In the genomic region with DNA sequence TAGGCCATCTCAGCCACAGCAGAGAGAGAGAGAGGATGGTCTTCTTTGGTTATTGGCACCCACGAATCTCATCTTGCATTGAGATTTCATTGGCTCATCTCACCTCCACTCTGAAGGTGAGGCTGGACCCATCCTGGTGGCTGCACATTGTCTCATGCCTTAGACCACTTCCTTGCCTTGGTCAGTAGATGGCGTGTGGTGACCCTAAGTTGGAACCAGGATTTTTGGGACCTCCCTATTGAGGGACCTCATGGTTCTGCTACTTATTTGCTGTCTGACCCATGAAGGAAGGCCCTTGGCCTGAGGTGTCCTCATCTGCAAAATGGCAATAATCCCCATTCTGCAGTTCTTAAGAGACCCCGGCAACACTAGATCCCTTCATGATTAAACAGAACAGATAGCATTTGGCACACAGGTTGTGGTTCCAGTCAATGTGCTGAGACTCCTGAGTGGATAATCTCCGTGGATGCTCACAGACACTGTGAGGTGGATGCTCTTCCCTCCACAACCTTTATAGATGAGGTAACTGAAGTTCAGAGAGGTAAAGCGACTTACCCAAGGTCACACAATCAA, we compare ENCODE assay signal across 8 cellular contexts. TPM values are rescaled to one million over a fixed set of nuclear protein-coding genes. Genes with fewer than 3 reads are reported as not detected.
A peak's percentile ranks its signal among the peaks of the same experiment; 100 is the strongest.
DNase-seq lines count a peak whose midpoint lies in the region; ATAC-seq, FAIRE-seq and TF ChIP-seq lines count a peak whose summit lies in the region.

No MANE protein-coding gene starts in this region.

- peak; percentile 4 for DNase-seq in AG04450 (ENCODE audit: low read depth, low spot score)
- peak; percentile 66 for DNase-seq in GM03348 (ENCODE audit: low spot score)
- DNase-seq in NCI-H526 treated with DMSO at 0.1 percent for 48 hours (lab: John Stamatoyannopoulos, UW), result peak; percentile 19
- peak; percentile 19 for DNase-seq in endothelial cell of umbilical vein (ENCODE audit: low read depth, low spot score)
- peak; percentile 8 for DNase-seq in renal cortical epithelial cell (ENCODE audit: low read depth)
- no peak for DNase-seq in NCI-H1092 treated with DMSO at 0.1 percent for 48 hours (lab: John Stamatoyannopoulos, UW)
- DNase-seq in NCI-H2107 (lab: John Stamatoyannopoulos, UW), result no peak

- no peaks in the 10 kb centered on the region for H3K9me3 ChIP-seq in AG04450 (ENCODE audit: control insufficient read depth, insufficient read depth, low read length)
- no peaks in the 10 kb centered on the region for H3K9me3 ChIP-seq in endothelial cell of umbilical vein (replicated peaks; ENCODE audit: control insufficient read depth, insufficient read depth, low read length)

- no peak for TF ChIP-seq POLR2A in endothelial cell of umbilical vein (IDR thresholded peaks at IDR 0.05; ENCODE audit: low read depth, low read length)

- POLR2A ChIA-PET in AG04450 (lab: Yijun Ruan, JAX), result no interaction called here
- POLR2A ChIA-PET in endothelial cell of umbilical vein (lab: Charles Lee), result no interaction called here

- H3K27me3 ChIP-seq in AG04450 (ENCODE audit: control insufficient read depth, insufficient read depth, low read length) (no peaks in the 10 kb centered on the region), endothelial cell of umbilical vein (ENCODE audit: control insufficient read depth in 2 of 2, insufficient read depth in 2 of 2, low read length in 2 of 2) (peaks cover 0 to 2% of the 10 kb centered on the region in 2 experiments)

- ATAC-seq in HG03196 (IDR thresholded peaks at IDR 0.05; ENCODE audit: unreplicated experiment), result no peak

- peak; percentile 80 for TF ChIP-seq CTCF in AG04450 (IDR thresholded peaks at IDR 0.05; ENCODE audit: low read depth, low read length)
- TF ChIP-seq CTCF in endothelial cell of umbilical vein (IDR thresholded peaks at IDR 0.05; ENCODE audit: extremely low read depth in 1 of 2, insufficient read depth in 1 of 2, low read depth in 1 of 2, low read length in 2 of 2), result peak; percentile 49 to 60

- CTCF ChIA-PET in AG04450 (lab: Charles Lee), result interaction anchor here (1.5 to 4.7 kb wide), 3 partner anchors 12 to 225 kb away, joined by 5 to 34 read pairs (median 20); no protein-coding TSS in a partner anchor
- CTCF ChIA-PET in endothelial cell of umbilical vein (lab: Charles Lee), result interaction anchor here (1.0 to 6.2 kb wide), 3 partner anchors 12 to 224 kb away, joined by 3 to 60 read pairs (median 49); no protein-coding TSS in a partner anchor

- H3K4me2 ChIP-seq in endothelial cell of umbilical vein (ENCODE audit: insufficient read depth, low read length), result no peak overlapping the region

- H3K9me1 ChIP-seq in endothelial cell of umbilical vein (replicated peaks; ENCODE audit: control insufficient read depth, extremely low read depth, insufficient read depth, low read length), result no peaks in the 10 kb centered on the region

- H3K4me3 ChIP-seq in AG04450 (ENCODE audit: low read depth, low read length) (no peak overlapping the region), endothelial cell of umbilical vein (replicated peaks in 1 of 3; ENCODE audit: insufficient read depth in 1 of 3, low read depth in 1 of 3, low read length in 3 of 3) (no peak overlapping the region)

- FAIRE-seq in endothelial cell of umbilical vein (lab: Jason Lieb, UNC), result peak; percentile 91

- no peak overlapping the region for H3K9ac ChIP-seq in endothelial cell of umbilical vein (replicated peaks; ENCODE audit: extremely low read depth, insufficient read depth, low read length)

- H3K36me3 ChIP-seq in endothelial cell of umbilical vein (ENCODE audit: control insufficient read depth in 2 of 2, extremely low read depth in 1 of 2, insufficient read depth in 2 of 2, low read length in 2 of 2), result no peaks in the 10 kb centered on the region

- intact Hi-C loops in endothelial cell of umbilical vein (cut with micrococcal nuclease), result loop anchor here (1.0 kb wide), 2 partner anchors 185 to 225 kb away; no protein-coding TSS in a partner anchor

- no TSS peak for BruUV-seq in endothelial cell of umbilical vein (replicated peaks; lab: Mats Ljungman, UMichigan)

- dilution Hi-C loops in endothelial cell of umbilical vein (cut with MboI; ENCODE audit: extremely low pct_ligation_motif_present, low sequenced_read_pairs), result no loop called here

- no peaks in the 10 kb centered on the region for H3K4me1 ChIP-seq in endothelial cell of umbilical vein (ENCODE audit: control insufficient read depth, extremely low read depth, insufficient read depth, low read length)

- no peak overlapping the region for H2AFZ ChIP-seq in endothelial cell of umbilical vein (ENCODE audit: low read depth, low read length)

- H3K27ac ChIP-seq in AG04450 (ENCODE audit: low read depth, low read length) (no peak overlapping the region), endothelial cell of umbilical vein (ENCODE audit: insufficient read depth, low read depth, low read length) (no peak overlapping the region)

- H4K20me1 ChIP-seq in endothelial cell of umbilical vein (replicated peaks; ENCODE audit: control insufficient read depth, extremely low read depth, insufficient read depth, low read length), result no peaks in the 10 kb centered on the region

- H3K79me2 ChIP-seq in endothelial cell of umbilical vein (ENCODE audit: control insufficient read depth, insufficient read depth, low read length), result no peaks in the 10 kb centered on the region

TF ChIP-seq in endothelial cell of umbilical vein, 7 proteins besides CTCF, POLR2A, EP300 and RAD21:
- TF ChIP-seq, protein P1, sequence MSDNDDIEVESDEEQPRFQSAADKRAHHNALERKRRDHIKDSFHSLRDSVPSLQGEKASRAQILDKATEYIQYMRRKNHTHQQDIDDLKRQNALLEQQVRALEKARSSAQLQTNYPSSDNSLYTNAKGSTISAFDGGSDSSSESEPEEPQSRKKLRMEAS (IDR thresholded peaks at IDR 0.05; ENCODE audit: insufficient read depth, insufficient read length), result no peak
- TF ChIP-seq MYC (IDR thresholded peaks at IDR 0.05; ENCODE audit: low read depth, low read length) (no peak), GATA2 (IDR thresholded peaks at IDR 0.05; ENCODE audit: insufficient read depth, insufficient read length, low read depth, low read length) (no peak), EZH2 (IDR thresholded peaks at IDR 0.05; ENCODE audit: borderline replicate concordance, low read depth, low read length, severe bottlenecking) (no peak), JUN (IDR thresholded peaks at IDR 0.05; ENCODE audit: borderline replicate concordance, insufficient read depth, insufficient read length, low read depth) (no peak), POLR2AphosphoS5 (IDR thresholded peaks at IDR 0.05; ENCODE audit: insufficient read depth, low read depth, low read length) (no peak), FOS (IDR thresholded peaks at IDR 0.05; ENCODE audit: borderline replicate concordance, insufficient read depth, low read length) (no peak)

RNA-seq across cellular contexts. Expression of a gene that starts 21.5 kb away (rescaled TPM):
- polyA plus RNA-seq in AG04450 (2011; rRNA removed), result 25.3 and 33.6 TPM in 2 replicates
- 29.8 and 38.4 TPM in 2 replicates for polyA minus RNA-seq in AG04450 (2011; rRNA and poly(A)+ RNA removed)
- total RNA-seq in endothelial cell of umbilical vein, result 21.9 and 23.2 TPM in 2 replicates
- polyA plus RNA-seq in endothelial cell of umbilical vein, result 29.4 and 33.6 TPM in 2 replicates
- 25.4 and 27.9 TPM in 2 replicates for polyA plus RNA-seq in endothelial cell of umbilical vein (2011; cell fraction: cytosol; rRNA removed)
- polyA plus RNA-seq in endothelial cell of umbilical vein (2011; cell fraction: nucleus; rRNA removed), result 16.5 and 20.0 TPM in 2 replicates
- 22.3 and 27.3 TPM in 2 replicates for polyA plus RNA-seq in endothelial cell of umbilical vein (2012)
- polyA minus RNA-seq in endothelial cell of umbilical vein, result 34.7 and 39.8 TPM in 2 replicates
- 19.6 TPM for polyA minus RNA-seq in endothelial cell of umbilical vein (2011; cell fraction: cytosol; rRNA and poly(A)+ RNA removed)
- 11.1 and 14.0 TPM in 2 replicates for polyA minus RNA-seq in endothelial cell of umbilical vein (2011; cell fraction: nucleus; rRNA and poly(A)+ RNA removed)
- total RNA-seq in renal cortical epithelial cell, result 18.6 and 34.0 TPM in 2 replicates

Comparison
In these comparisons a context has a peak if more than half of its experiments do, and no peak if none do; other contexts are left out.
1. DNase-seq: peak in AG04450 (single experiment), GM03348 (single experiment), NCI-H526 treated with DMSO at 0.1 percent for 48 hours (single experiment), endothelial cell of umbilical vein (single experiment) and renal cortical epithelial cell (single experiment); none in NCI-H1092 treated with DMSO at 0.1 percent for 48 hours (single experiment) and NCI-H2107 (single experiment).